In genomic region chr5:7434937-7435336, GRCh38 we compare ENCODE assay signal across 32 cellular contexts. TPM values are rescaled to one million over a fixed set of nuclear protein-coding genes. Genes with fewer than 3 reads are reported as not detected.
"Had no signal": no experiment of that assay in that cellular context is flagged by ENCODE, and none has a peak within 500 bp of the region (broad histone marks: within the 10 kb centered on the region; RNA-seq: fewer than 3 reads in every experiment).

No MANE protein-coding gene starts in this region.

- H3K4me3 ChIP-seq: cardiac muscle cell had no signal

- H3K27ac Mint-ChIP-seq: activated CD4-positive, alpha-beta memory T cell treated with anti-CD3 and anti-CD28 coated beads for 36 hours; activated CD4-positive, alpha-beta T cell treated with anti-CD3 and anti-CD28 coated beads for 36 hours; activated naive CD4-positive, alpha-beta T cell treated with anti-CD3 and anti-CD28 coated beads, Interleukin-2, amount 10 ng/mL, durations not matched to agents 7 days and 5 days; activated naive CD8-positive, alpha-beta T cell; activated naive CD8-positive, alpha-beta T cell treated with anti-CD3 and anti-CD28 coated beads, Interleukin-2, amount 50 U/mL, for 24 hours; activated T-helper 1 cell treated with anti-CD3 and anti-CD28 coated beads, Interleukin-12 subunit alpha, Interleukin-12 subunit beta, Interleukin-2, Interleukin-4 antibody, amounts not matched to agents 30 ng/mL and 10 ng/mL and 1 ng/mL, durations not matched to agents 14 hours and 24 hours and 36 hours had no signal

- DNase-seq: activated CD4-positive, alpha-beta memory T cell treated with anti-CD3 and anti-CD28 coated beads for 36 hours; activated CD4-positive, alpha-beta T cell treated with anti-CD3 and anti-CD28 coated beads for 36 hours; activated CD4-positive, alpha-beta T cell treated with anti-CD3 and anti-CD28 coated beads, Interleukin-2, amount 50 U/mL, for 1 hour; activated CD8-positive, alpha-beta memory T cell treated with anti-CD3 and anti-CD28 coated beads, Interleukin-2, amount 50 U/mL, for 4 hours; activated naive CD4-positive, alpha-beta T cell treated with anti-CD3 and anti-CD28 coated beads, Interleukin-2, amount 10 ng/mL, durations not matched to agents 7 days and 5 days; activated naive CD8-positive, alpha-beta T cell treated with anti-CD3 and anti-CD28 coated beads, Interleukin-2, amount 50 U/mL, for 24 hours; activated T-cell treated with anti-CD3 and anti-CD28 coated beads for 4 hours; activated T-cell treated with anti-CD3 and anti-CD28 coated beads, Interleukin-2, amount 50 U/mL, for 4 hours; aorta; MM.1S; MV-4-11; NCI-H1092; NCI-H1436 treated with DMSO at 0.1 percent for 48 hours; NCI-H1694 treated with DMSO at 0.1 percent for 48 hours; NCI-H2029; NCI-H2171; NCI-H510A; NCI-H526; NCI-H748 treated with DMSO at 0.1 percent for 48 hours; NK-92 treated with Interleukin-12 subunit alpha and Interleukin-12 subunit beta, amount 100 ng/mL, for 24 hours; OCI-M1; Right ventricle myocardium superior; SW 1271; T1000; WERI-Rb-1 had no signal

- H3K27me3 ChIP-seq: cardiac muscle cell had no signal

- H3K27ac ChIP-seq: cardiac muscle cell, KMS-11, WERI-Rb-1 had no signal

- ATAC-seq: activated CD4-positive, alpha-beta T cell treated with anti-CD3 and anti-CD28 coated beads for 36 hours; activated naive CD8-positive, alpha-beta T cell treated with anti-CD3 and anti-CD28 coated beads, Interleukin-2, amount 50 U/mL, for 24 hours; activated T-cell treated with anti-CD3 and anti-CD28 coated beads, Interleukin-2, amount 50 U/mL, for 4 hours had no signal

- H3K36me3 ChIP-seq: cardiac muscle cell had no signal

- H3K36me3 Mint-ChIP-seq: activated CD4-positive, alpha-beta memory T cell treated with anti-CD3 and anti-CD28 coated beads for 36 hours; activated naive CD4-positive, alpha-beta T cell treated with anti-CD3 and anti-CD28 coated beads, Interleukin-2, amount 10 ng/mL, durations not matched to agents 7 days and 5 days; activated naive CD8-positive, alpha-beta T cell had no signal

- H3K9me3 Mint-ChIP-seq: activated naive CD8-positive, alpha-beta T cell treated with anti-CD3 and anti-CD28 coated beads, Interleukin-2, amount 50 U/mL, for 24 hours had no signal

- H3K4me3 Mint-ChIP-seq: activated CD4-positive, alpha-beta memory T cell treated with anti-CD3 and anti-CD28 coated beads for 36 hours; activated CD4-positive, alpha-beta T cell treated with anti-CD3 and anti-CD28 coated beads for 36 hours; activated naive CD4-positive, alpha-beta T cell treated with anti-CD3 and anti-CD28 coated beads, Interleukin-2, amount 10 ng/mL, durations not matched to agents 7 days and 5 days; activated naive CD8-positive, alpha-beta T cell; activated naive CD8-positive, alpha-beta T cell treated with anti-CD3 and anti-CD28 coated beads, Interleukin-2, amount 50 U/mL, for 24 hours; activated T-cell treated with anti-CD3 and anti-CD28 coated beads, Interleukin-2, amount 50 U/mL, for 4 hours; activated T-helper 1 cell treated with anti-CD3 and anti-CD28 coated beads, Interleukin-12 subunit alpha, Interleukin-12 subunit beta, Interleukin-2, Interleukin-4 antibody, amounts not matched to agents 30 ng/mL and 10 ng/mL and 1 ng/mL, durations not matched to agents 14 hours and 24 hours and 36 hours had no signal

- H3K4me1 Mint-ChIP-seq: activated CD4-positive, alpha-beta T cell treated with anti-CD3 and anti-CD28 coated beads for 36 hours; activated naive CD4-positive, alpha-beta T cell treated with anti-CD3 and anti-CD28 coated beads, Interleukin-2, amount 10 ng/mL, durations not matched to agents 7 days and 5 days; activated naive CD8-positive, alpha-beta T cell treated with anti-CD3 and anti-CD28 coated beads, Interleukin-2, amount 50 U/mL, for 24 hours had no signal

- H3K27me3 Mint-ChIP-seq: activated CD4-positive, alpha-beta memory T cell treated with anti-CD3 and anti-CD28 coated beads for 36 hours; activated CD4-positive, alpha-beta T cell treated with anti-CD3 and anti-CD28 coated beads for 36 hours; activated naive CD4-positive, alpha-beta T cell treated with anti-CD3 and anti-CD28 coated beads, Interleukin-2, amount 10 ng/mL, durations not matched to agents 7 days and 5 days; activated naive CD8-positive, alpha-beta T cell; activated naive CD8-positive, alpha-beta T cell treated with anti-CD3 and anti-CD28 coated beads, Interleukin-2, amount 50 U/mL, for 24 hours had no signal

- H3K9ac ChIP-seq: KMS-11 had no signal

RNA-seq across cellular contexts. Expression of gene ADCY2, which starts 39.0 kb away (rescaled TPM):
- total RNA-seq: activated CD4-positive, alpha-beta memory T cell treated with anti-CD3 and anti-CD28 coated beads for 36 hours; activated CD4-positive, alpha-beta T cell treated with anti-CD3 and anti-CD28 coated beads for 36 hours; activated T-helper 1 cell treated with anti-CD3 and anti-CD28 coated beads, Interleukin-12 subunit alpha, Interleukin-12 subunit beta, Interleukin-2, Interleukin-4 antibody, amounts not matched to agents 30 ng/mL and 10 ng/mL and 1 ng/mL, durations not matched to agents 14 hours and 24 hours and 36 hours; LHCN-M2; T-helper 1 cell treated with Interleukin-12 subunit alpha and Interleukin-12 subunit beta and Interleukin-4 antibody, amounts not matched to agents 30 ng/mL and 1 ng/mL, for 36 hours; T-helper 2 cell treated with Interferon-gamma antibody and Interleukin-4, amounts not matched to agents 100 ng/mL and 5 ng/mL, for 36 hours had no signal
